Comparison of ENCODE assay signal across 17 cellular contexts in genomic region chrX:39975094-39975865, GRCh38.
DNase-seq lines count a peak whose midpoint lies in the region; ATAC-seq and TF ChIP-seq lines count a peak whose summit lies in the region.
"Had no signal": no experiment of that assay in that cellular context is flagged by ENCODE, and none has a peak within 500 bp of the region (broad histone marks: within the 10 kb centered on the region; RNA-seq: fewer than 3 reads in every experiment).

No MANE protein-coding gene starts in this region.

- H3K4me2 ChIP-seq in MM.1S (ENCODE audit: low read depth, low read length) = no peak overlapping the region

- H3K9me2 ChIP-seq in MM.1S (replicated peaks; ENCODE audit: insufficient read depth, low read length) = no peaks in the 10 kb centered on the region

- no peak overlapping the region for H3K9ac ChIP-seq in MM.1S (ENCODE audit: low read length)

- peak; percentile 82 for ATAC-seq in foreskin keratinocyte
- peak; percentile 57 for ATAC-seq in upper lobe of right lung
- ATAC-seq in naive thymus-derived CD8-positive, alpha-beta T cell = no peak
- ATAC-seq in naive thymus-derived CD4-positive, alpha-beta T cell = no peak
- ATAC-seq: activated CD8-positive, alpha-beta T cell treated with anti-CD3 and anti-CD28 coated beads for 36 hours had no signal

- H3K27ac Mint-ChIP-seq in naive thymus-derived CD8-positive, alpha-beta T cell = no peak overlapping the region
- peak overlapping the region in 1 of 9 donors; percentile 92 for H3K27ac Mint-ChIP-seq in naive thymus-derived CD4-positive, alpha-beta T cell
- H3K27ac Mint-ChIP-seq: activated CD8-positive, alpha-beta T cell treated with anti-CD3 and anti-CD28 coated beads for 36 hours; mesothelial cell of epicardium had no signal

- H3K4me1 Mint-ChIP-seq in naive thymus-derived CD8-positive, alpha-beta T cell = peaks cover 4 to 13% (median 8%) of the 10 kb centered on the region in 4 donors
- H3K4me1 Mint-ChIP-seq in naive thymus-derived CD4-positive, alpha-beta T cell = peaks cover 0 to 15% (median 10%) of the 10 kb centered on the region in 7 donors

- no peak overlapping the region for H3K4me3 Mint-ChIP-seq in naive thymus-derived CD8-positive, alpha-beta T cell
- H3K4me3 Mint-ChIP-seq in naive thymus-derived CD4-positive, alpha-beta T cell = no peak overlapping the region
- H3K4me3 Mint-ChIP-seq: activated CD8-positive, alpha-beta T cell treated with anti-CD3 and anti-CD28 coated beads for 36 hours; mesothelial cell of epicardium had no signal

- peak; percentile 8 for DNase-seq in SIG-M5 treated with dmso at 0.1 percent for 504 hours (lab: John Stamatoyannopoulos, UW; ENCODE audit: unreplicated experiment)
- no peak for DNase-seq in SIG-M5 (lab: John Stamatoyannopoulos, UW)
- peak; percentile 45 for DNase-seq in NCI-H226
- peak in 1 of 2 donors; percentile 59 for DNase-seq in foreskin keratinocyte
- no peak for DNase-seq in upper lobe of right lung
- no peak for DNase-seq in MM.1S
- no peak for DNase-seq in naive thymus-derived CD8-positive, alpha-beta T cell
- no peak for DNase-seq in naive thymus-derived CD4-positive, alpha-beta T cell
- DNase-seq: activated CD8-positive, alpha-beta T cell treated with anti-CD3 and anti-CD28 coated beads for 36 hours; activated gamma-delta T cell treated with Interleukin-2 at 50 U/mL for 16 hours; effector memory CD4-positive, alpha-beta T cell; Karpas-422; NCI-H2171 treated with DMSO at 0.1 percent for 48 hours; posterior cingulate gyrus; RPMI8226 had no signal

- intact Hi-C loops in upper lobe of right lung (cut with DNase I) = no loop called here
- intact Hi-C loops in naive thymus-derived CD4-positive, alpha-beta T cell (cut with micrococcal nuclease) = no loop called here

- H3K9me3 ChIP-seq in upper lobe of right lung = no peaks in the 10 kb centered on the region
- H3K9me3 ChIP-seq in MM.1S (replicated peaks; ENCODE audit: insufficient read depth, low read length) = no peaks in the 10 kb centered on the region
- peaks cover 0 to 8% (median 0%) of the 10 kb centered on the region in 3 experiments for H3K9me3 ChIP-seq in naive thymus-derived CD4-positive, alpha-beta T cell (ENCODE audit: control insufficient read depth in 2 of 3, low read length in 3 of 3)
- H3K9me3 ChIP-seq: tibial nerve had no signal

- peaks cover 0 to 17% (median 4%) of the 10 kb centered on the region in 9 donors for H3K9me3 Mint-ChIP-seq in naive thymus-derived CD8-positive, alpha-beta T cell
- peaks cover 0 to 17% (median 6%) of the 10 kb centered on the region in 11 donors for H3K9me3 Mint-ChIP-seq in naive thymus-derived CD4-positive, alpha-beta T cell

- no peaks in the 10 kb centered on the region for H4K20me1 ChIP-seq in MM.1S (ENCODE audit: insufficient read depth, low read length)

- H3K36me3 Mint-ChIP-seq in naive thymus-derived CD8-positive, alpha-beta T cell = peaks cover 0 to 7% (median 3%) of the 10 kb centered on the region in 3 donors
- peaks cover 0 to 17% (median 4%) of the 10 kb centered on the region in 5 donors for H3K36me3 Mint-ChIP-seq in naive thymus-derived CD4-positive, alpha-beta T cell

- H3K27me3 Mint-ChIP-seq in naive thymus-derived CD8-positive, alpha-beta T cell = peaks cover 0 to 2% (median 0%) of the 10 kb centered on the region in 5 donors
- H3K27me3 Mint-ChIP-seq in naive thymus-derived CD4-positive, alpha-beta T cell = no peaks in the 10 kb centered on the region
- H3K27me3 Mint-ChIP-seq: activated CD8-positive, alpha-beta T cell treated with anti-CD3 and anti-CD28 coated beads for 36 hours had no signal

- H3K27ac ChIP-seq in foreskin keratinocyte (no peak overlapping the region), upper lobe of right lung (no peak overlapping the region), MM.1S (ENCODE audit: low read length) (no peak overlapping the region)
- H3K27ac ChIP-seq in naive thymus-derived CD4-positive, alpha-beta T cell (ENCODE audit: low read depth, low read length) = no peak overlapping the region
- H3K27ac ChIP-seq: tibial nerve had no signal

- H3K27me3 ChIP-seq in foreskin keratinocyte (no peaks in the 10 kb centered on the region), upper lobe of right lung (no peaks in the 10 kb centered on the region), MM.1S (replicated peaks; ENCODE audit: insufficient read depth, low read length) (no peaks in the 10 kb centered on the region)
- H3K27me3 ChIP-seq in naive thymus-derived CD4-positive, alpha-beta T cell (ENCODE audit: control insufficient read depth in 2 of 2, insufficient read depth in 2 of 2, low read length in 2 of 2) = no peaks in the 10 kb centered on the region
- H3K27me3 ChIP-seq: tibial nerve had no signal

- H3K36me3 ChIP-seq in upper lobe of right lung (no peaks in the 10 kb centered on the region), MM.1S (replicated peaks; ENCODE audit: insufficient read depth, low read length) (no peaks in the 10 kb centered on the region)
- H3K36me3 ChIP-seq in naive thymus-derived CD4-positive, alpha-beta T cell (ENCODE audit: control insufficient read depth in 2 of 3, insufficient read depth in 3 of 3, low read length in 3 of 3) = no peaks in the 10 kb centered on the region
- H3K36me3 ChIP-seq: tibial nerve had no signal

- H3F3A ChIP-seq in MM.1S (ENCODE audit: insufficient read depth, low read length) = no peaks in the 10 kb centered on the region

- H2AFZ ChIP-seq in MM.1S (ENCODE audit: low read length) = no peak overlapping the region

- peaks cover 6% of the 10 kb centered on the region for H3K4me1 ChIP-seq in foreskin keratinocyte
- H3K4me1 ChIP-seq in upper lobe of right lung = no peaks in the 10 kb centered on the region
- H3K4me1 ChIP-seq in MM.1S (ENCODE audit: low read length) = no peaks in the 10 kb centered on the region
- peaks cover 0 to 3% of the 10 kb centered on the region in 2 donors for H3K4me1 ChIP-seq in naive thymus-derived CD4-positive, alpha-beta T cell (ENCODE audit: control insufficient read depth in 2 of 2, insufficient read depth in 2 of 2, low read length in 2 of 2)
- H3K4me1 ChIP-seq: tibial nerve had no signal

- CTCF ChIA-PET in naive thymus-derived CD4-positive, alpha-beta T cell (lab: Charles Lee) = interaction anchor here (0.6 kb wide), 1 partner anchor 201 kb away, joined by 3 read pairs; no protein-coding TSS in a partner anchor

- no peak for TF ChIP-seq CTCF in foreskin keratinocyte (conservative IDR thresholded peaks at IDR 0.05)
- TF ChIP-seq CTCF in upper lobe of right lung (IDR thresholded peaks at IDR 0.05) = no peak
- TF ChIP-seq CTCF in MM.1S (IDR thresholded peaks at IDR 0.05; ENCODE audit: low read length) = no peak

- POLR2A ChIA-PET in naive thymus-derived CD8-positive, alpha-beta T cell (lab: Charles Lee) = interaction anchor here (1.3 kb wide), 1 partner anchor 178 kb away, joined by 3 read pairs; no protein-coding TSS in a partner anchor
- POLR2A ChIA-PET in naive thymus-derived CD4-positive, alpha-beta T cell (lab: Charles Lee) = no interaction called here

- H3K4me3 ChIP-seq in upper lobe of right lung = no peak overlapping the region
- no peak overlapping the region for H3K4me3 ChIP-seq in MM.1S (ENCODE audit: low read length)
- H3K4me3 ChIP-seq in naive thymus-derived CD4-positive, alpha-beta T cell (ENCODE audit: low read length) = no peak overlapping the region
- H3K4me3 ChIP-seq: tibial nerve had no signal

- H3K79me2 ChIP-seq in MM.1S (ENCODE audit: low read length) = no peaks in the 10 kb centered on the region

Comparison
In these comparisons a context has a peak if more than half of its experiments do, and no peak if none do; other contexts are left out.
1. DNase-seq: peak in SIG-M5 treated with dmso at 0.1 percent for 504 hours (single experiment) and NCI-H226 (single experiment); none in SIG-M5 (single experiment), upper lobe of right lung (single experiment), MM.1S (single experiment), naive thymus-derived CD8-positive, alpha-beta T cell (0 of 10) and naive thymus-derived CD4-positive, alpha-beta T cell (0 of 9).
2. ATAC-seq: peak in foreskin keratinocyte (single experiment) and upper lobe of right lung (single experiment); none in naive thymus-derived CD8-positive, alpha-beta T cell (0 of 2) and naive thymus-derived CD4-positive, alpha-beta T cell (single experiment).